In the genomic region with DNA sequence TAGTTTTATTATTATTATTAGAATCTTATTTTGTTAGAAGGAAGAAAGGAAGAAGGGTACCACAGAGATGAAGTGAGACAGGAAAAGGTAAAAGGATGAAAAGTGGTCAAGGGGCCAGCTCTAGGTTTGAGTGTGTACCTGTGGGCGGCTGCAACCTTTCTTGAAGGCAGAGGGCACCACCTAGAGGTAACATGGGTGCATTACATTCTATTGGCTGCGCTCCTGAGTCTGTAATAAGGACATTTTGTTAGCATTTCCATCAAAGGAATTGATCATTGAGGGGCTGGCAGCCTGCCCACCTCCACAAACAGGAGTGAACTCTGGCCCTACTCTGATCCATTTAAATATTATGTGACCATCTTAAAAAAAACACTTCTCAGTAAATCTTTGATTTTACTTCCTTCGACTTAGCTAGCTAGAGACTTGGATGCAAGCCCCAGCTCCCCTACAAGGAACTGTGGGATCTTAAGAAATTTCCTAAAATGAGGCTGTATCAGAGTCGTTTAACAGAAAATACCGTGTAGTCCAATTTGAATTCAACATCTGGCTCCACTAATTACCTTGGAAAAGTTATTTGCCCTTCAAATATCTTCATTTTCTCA, we compare ENCODE assay signal across 9 cellular contexts.
DNase-seq lines count a peak whose midpoint lies in the region; TF ChIP-seq lines count a peak whose summit lies in the region.
"Had no signal": no experiment of that assay in that cellular context is flagged by ENCODE, and none has a peak within 500 bp of the region (broad histone marks: within the 10 kb centered on the region; RNA-seq: fewer than 3 reads in every experiment).

No MANE protein-coding gene starts in this region.

- H3K36me3 ChIP-seq in SU-DHL-6 (ENCODE audit: low read length) = no peaks in the 10 kb centered on the region

- H3K27ac ChIP-seq in SU-DHL-6 (ENCODE audit: low read depth, low read length) = no peak overlapping the region
- H3K27ac ChIP-seq: SK-N-MC had no signal

- H4K20me1 ChIP-seq in SU-DHL-6 (ENCODE audit: low read depth, low read length) = no peaks in the 10 kb centered on the region

- no peaks in the 10 kb centered on the region for H3K79me2 ChIP-seq in SU-DHL-6 (ENCODE audit: insufficient read depth, low read length)

- H3K4me3 ChIP-seq in GM12865 (ENCODE audit: low read depth, low read length) (no peak overlapping the region), SU-DHL-6 (ENCODE audit: insufficient read depth, low read length, poor library complexity, severe bottlenecking) (no peak overlapping the region)
- H3K4me3 ChIP-seq: SK-N-MC had no signal

- POLR2A ChIA-PET in HEK293T (lab: Yijun Ruan, JAX) = no interaction called here

- H3K27me3 Mint-ChIP-seq in neural crest cell (ENCODE audit: low read depth) = no peaks in the 10 kb centered on the region

- CTCF ChIA-PET in HEK293T (lab: Yijun Ruan, JAX) = interaction anchor here (0.7 to 1.7 kb wide), 4 partner anchors 52 to 1322 kb away, joined by 3 to 5 read pairs (median 4); no protein-coding TSS in a partner anchor

- no peaks in the 10 kb centered on the region for H3K9me2 ChIP-seq in SU-DHL-6 (replicated peaks; ENCODE audit: insufficient read depth, low read length)

- peak; percentile 32 for DNase-seq in AG08396 (ENCODE audit: low spot score)
- DNase-seq in GM12865 (ENCODE audit: low read depth) = peak; percentile 78
- peak; percentile 46 for DNase-seq in HEK293T (ENCODE audit: extremely low spot score)
- peak; percentile 24 for DNase-seq in fibroblast of gingiva (ENCODE audit: low read depth)
- peak; percentile 48 for DNase-seq in neural crest cell (ENCODE audit: low read depth, low spot score)
- DNase-seq in posterior vena cava (ENCODE audit: low spot score) = no peak

- intact Hi-C loops in posterior vena cava (cut with DNase I) = no loop called here

- no peak overlapping the region for H3K27ac Mint-ChIP-seq in neural crest cell (ENCODE audit: unreplicated experiment)

- no peaks in the 10 kb centered on the region for H3K36me3 Mint-ChIP-seq in neural crest cell (ENCODE audit: low read depth)

- no peak overlapping the region for H3K4me3 Mint-ChIP-seq in neural crest cell

- no peaks in the 10 kb centered on the region for H3F3A ChIP-seq in SU-DHL-6 (ENCODE audit: insufficient read depth)

- H3K9me3 ChIP-seq in SU-DHL-6 (ENCODE audit: insufficient read depth, low read length) = no peaks in the 10 kb centered on the region

- H3K27me3 ChIP-seq in SU-DHL-6 (ENCODE audit: low read length) = no peaks in the 10 kb centered on the region

- no peak overlapping the region for H3K4me2 ChIP-seq in SU-DHL-6 (ENCODE audit: low read depth, low read length, poor library complexity, severe bottlenecking)

- H3K4me1 Mint-ChIP-seq in neural crest cell = no peaks in the 10 kb centered on the region

- no peak overlapping the region for H2AFZ ChIP-seq in SU-DHL-6 (ENCODE audit: low read depth, low read length, severe bottlenecking)

- no peak overlapping the region for H3K9ac ChIP-seq in SU-DHL-6 (ENCODE audit: low read length)

- H3K9me3 Mint-ChIP-seq in neural crest cell = no peaks in the 10 kb centered on the region

- peak; percentile 84 for TF ChIP-seq CTCF in GM12865 (IDR thresholded peaks at IDR 0.05; ENCODE audit: insufficient read depth, low read depth, low read length, missing control alignments)
- TF ChIP-seq CTCF in LNCAP (IDR thresholded peaks at IDR 0.05) = peak; percentile 83
- peak; percentile 42 for TF ChIP-seq CTCF in SU-DHL-6 (IDR thresholded peaks at IDR 0.05; ENCODE audit: insufficient read depth, low read length, poor library complexity, severe bottlenecking)
- TF ChIP-seq CTCF in neural crest cell (conservative IDR thresholded peaks at IDR 0.05) = peak; percentile 95

TF ChIP-seq in HEK293T, 16 proteins besides CTCF, POLR2A, EP300 and RAD21:
- no peak for TF ChIP-seq ZNF384 (IDR thresholded peaks at IDR 0.05)
- no peak for TF ChIP-seq NFRKB (IDR thresholded peaks at IDR 0.05)
- TF ChIP-seq, protein P1, sequence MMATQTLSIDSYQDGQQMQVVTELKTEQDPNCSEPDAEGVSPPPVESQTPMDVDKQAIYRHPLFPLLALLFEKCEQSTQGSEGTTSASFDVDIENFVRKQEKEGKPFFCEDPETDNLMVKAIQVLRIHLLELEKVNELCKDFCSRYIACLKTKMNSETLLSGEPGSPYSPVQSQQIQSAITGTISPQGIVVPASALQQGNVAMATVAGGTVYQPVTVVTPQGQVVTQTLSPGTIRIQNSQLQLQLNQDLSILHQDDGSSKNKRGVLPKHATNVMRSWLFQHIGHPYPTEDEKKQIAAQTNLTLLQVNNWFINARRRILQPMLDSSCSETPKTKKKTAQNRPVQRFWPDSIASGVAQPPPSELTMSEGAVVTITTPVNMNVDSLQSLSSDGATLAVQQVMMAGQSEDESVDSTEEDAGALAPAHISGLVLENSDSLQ (IDR thresholded peaks at IDR 0.05) = no peak
- TF ChIP-seq HDGF (IDR thresholded peaks at IDR 0.05; ENCODE audit: borderline replicate concordance) = no peak
- no peak for TF ChIP-seq BHLHE40 (IDR thresholded peaks at IDR 0.05; ENCODE audit: borderline replicate concordance)
- TF ChIP-seq ARNT (IDR thresholded peaks at IDR 0.05) = no peak
- no peak for TF ChIP-seq TARDBP (IDR thresholded peaks at IDR 0.05)
- no peak for TF ChIP-seq SP1 (IDR thresholded peaks at IDR 0.05)
- no peak for TF ChIP-seq L3MBTL2 (conservative IDR thresholded peaks at IDR 0.05)
- no peak for TF ChIP-seq FOXA1 (IDR thresholded peaks at IDR 0.05)
- no peak for TF ChIP-seq LEF1 (IDR thresholded peaks at IDR 0.05; ENCODE audit: borderline replicate concordance)
- no peak for TF ChIP-seq FOXM1 (IDR thresholded peaks at IDR 0.05; ENCODE audit: borderline replicate concordance)
- TF ChIP-seq ELF4 (IDR thresholded peaks at IDR 0.05) = no peak
- TF ChIP-seq FOXK2 (IDR thresholded peaks at IDR 0.05) = no peak
- TF ChIP-seq SUZ12 (IDR thresholded peaks at IDR 0.05) = no peak

Comparison
In these comparisons a context has a peak if more than half of its experiments do, and no peak if none do; other contexts are left out.
1. CTCF ChIP-seq: peak in every context shown above with its lines; median percentile 95 in neural crest cell; 84 in GM12865; 83 in LNCAP; 42 in SU-DHL-6.